Comparison of ENCODE assay signal across 11 cellular contexts in the genomic region with DNA sequence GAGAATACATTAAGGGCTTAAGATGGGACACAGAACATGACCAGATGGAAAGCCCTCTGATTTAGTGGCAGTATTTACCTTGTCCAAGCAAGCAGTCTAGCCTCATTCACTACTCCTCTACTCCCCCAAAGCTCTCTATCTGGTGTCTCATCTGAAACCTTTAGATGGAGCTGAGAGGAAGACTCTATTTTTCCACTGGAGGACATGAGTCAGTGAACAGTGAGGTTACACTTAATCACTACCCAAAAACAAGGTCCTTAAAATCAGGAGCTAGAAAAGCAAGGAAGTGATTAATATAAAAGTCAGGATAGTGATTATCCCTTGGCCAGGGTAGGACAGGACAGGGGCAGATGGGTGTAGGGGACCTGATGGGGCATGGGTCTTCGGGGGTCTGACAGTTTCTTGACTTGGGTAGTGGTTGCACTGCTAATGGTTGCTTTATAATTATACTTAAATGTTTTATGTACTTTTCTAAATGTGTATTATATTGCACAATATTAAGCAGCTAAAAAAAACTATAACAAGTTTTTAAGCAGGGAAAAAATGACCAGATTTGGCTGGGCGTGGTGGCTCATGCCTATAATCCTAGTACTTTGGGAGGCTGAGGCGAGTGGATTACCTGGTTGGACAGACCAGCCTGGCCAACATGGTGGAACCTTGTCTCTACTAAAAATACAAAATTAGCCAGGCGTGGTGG. TPM values are rescaled to one million over a fixed set of nuclear protein-coding genes. Genes with fewer than 3 reads are reported as not detected.
DNase-seq lines count a peak whose midpoint lies in the region; ATAC-seq, FAIRE-seq and TF ChIP-seq lines count a peak whose summit lies in the region.
"Had no signal": no experiment of that assay in that cellular context is flagged by ENCODE, and none has a peak within 500 bp of the region (broad histone marks: within the 10 kb centered on the region; RNA-seq: fewer than 3 reads in every experiment).

No MANE protein-coding gene starts in this region.

- TF ChIP-seq CTCF in endothelial cell of umbilical vein (IDR thresholded peaks at IDR 0.05; ENCODE audit: extremely low read depth in 1 of 2, insufficient read depth in 1 of 2, low read depth in 1 of 2, low read length in 2 of 2) (no peak), testis (IDR thresholded peaks at IDR 0.05) (no peak)

- no peaks in the 10 kb centered on the region for H3K27me3 Mint-ChIP-seq in T-cell

- DNase-seq in stimulated activated CD4-positive, alpha-beta T cell treated with anti-CD3 and anti-CD28 coated beads, Interleukin-2, amount 100 ng/mL, for 4 hours (ENCODE audit: low read depth) = peak; percentile 28
- DNase-seq in stimulated activated CD4-positive, alpha-beta T cell treated with anti-CD3 and anti-CD28 coated beads, Interleukin-4, amount 100 ng/mL, for 4 hours = no peak
- no peak for DNase-seq in T-cell
- DNase-seq in endothelial cell of umbilical vein (ENCODE audit: low read depth, low spot score) = peak; percentile 56
- peak; percentile 80 for DNase-seq in stromal cell of bone marrow (ENCODE audit: low read depth)
- no peak for DNase-seq in HPDE6-E6E7 (ENCODE audit: extremely low spot score)
- DNase-seq in testis = no peak
- no peak for DNase-seq in NCI-H187 (lab: John Stamatoyannopoulos, UW)
- DNase-seq: NCI-H1694, trophoblast cell had no signal

- H3K9me3 Mint-ChIP-seq in T-cell = no peaks in the 10 kb centered on the region
- H3K9me3 Mint-ChIP-seq: nephron had no signal

- dilution Hi-C loops in endothelial cell of umbilical vein (cut with MboI; ENCODE audit: extremely low pct_ligation_motif_present, low sequenced_read_pairs) = no loop called here

- no peaks in the 10 kb centered on the region for H3K27me3 ChIP-seq in endothelial cell of umbilical vein (ENCODE audit: control insufficient read depth in 2 of 2, insufficient read depth in 2 of 2, low read length in 2 of 2)
- no peaks in the 10 kb centered on the region for H3K27me3 ChIP-seq in testis

- CTCF ChIA-PET in T-cell (lab: Charles Lee) = interaction anchor here (0.6 to 2.4 kb wide), 5 partner anchors 9 to 68 kb away, joined by 3 to 8 read pairs (median 4); a partner anchor contains a TSS
- CTCF ChIA-PET in endothelial cell of umbilical vein (lab: Charles Lee) = interaction anchor here (1.1 to 1.5 kb wide), 3 partner anchors 22 to 61 kb away, joined by 3 to 4 read pairs (median 3); a partner anchor contains a TSS

- no peaks in the 10 kb centered on the region for H3K9me1 ChIP-seq in endothelial cell of umbilical vein (replicated peaks; ENCODE audit: control insufficient read depth, extremely low read depth, insufficient read depth, low read length)

- peaks cover 22% of the 10 kb centered on the region for H3K4me1 ChIP-seq in endothelial cell of umbilical vein (ENCODE audit: control insufficient read depth, extremely low read depth, insufficient read depth, low read length)
- no peaks in the 10 kb centered on the region for H3K4me1 ChIP-seq in testis

- H3K27ac Mint-ChIP-seq in T-cell = peak overlapping the region; percentile 76 to 78
- H3K27ac Mint-ChIP-seq: nephron had no signal

- H3K27ac ChIP-seq in endothelial cell of umbilical vein (ENCODE audit: insufficient read depth, low read depth, low read length) (no peak overlapping the region), testis (no peak overlapping the region)

- BruUV-seq in endothelial cell of umbilical vein (replicated peaks; lab: Mats Ljungman, UMichigan) = no TSS peak

- no peaks in the 10 kb centered on the region for H3K79me2 ChIP-seq in endothelial cell of umbilical vein (ENCODE audit: control insufficient read depth, insufficient read depth, low read length)

- POLR2A ChIA-PET in T-cell (lab: Charles Lee) (interaction anchor here (0.6 to 3.1 kb wide), 6 partner anchors 9 to 68 kb away, joined by 3 to 18 read pairs (median 5); a partner anchor contains a TSS), endothelial cell of umbilical vein (lab: Charles Lee) (no interaction called here)

- peaks cover 74% of the 10 kb centered on the region in 3 donors for H3K4me1 Mint-ChIP-seq in T-cell
- H3K4me1 Mint-ChIP-seq: nephron had no signal

- H3K36me3 ChIP-seq in endothelial cell of umbilical vein (ENCODE audit: control insufficient read depth in 2 of 2, extremely low read depth in 1 of 2, insufficient read depth in 2 of 2, low read length in 2 of 2) = no peaks in the 10 kb centered on the region
- H3K36me3 ChIP-seq in testis (ENCODE audit: low read depth, missing control alignments) = no peaks in the 10 kb centered on the region

- ATAC-seq in T-cell (replicated peaks in 1 of 4) = no peak

- WGBS in testis, 2 donors = 86 to 95% methylated on average over 4 of the region's 4 CpGs

- peak; percentile 24 for FAIRE-seq in endothelial cell of umbilical vein (lab: Jason Lieb, UNC)

- peak overlapping the region; percentile 22 for H3K4me2 ChIP-seq in endothelial cell of umbilical vein (ENCODE audit: insufficient read depth, low read length)

- intact Hi-C loops in endothelial cell of umbilical vein (cut with micrococcal nuclease) = no loop called here
- intact Hi-C loops in testis (cut with DNase I; ENCODE audit: low total_unique reads) = no loop called here

- no peak overlapping the region for H3K9ac ChIP-seq in endothelial cell of umbilical vein (replicated peaks; ENCODE audit: extremely low read depth, insufficient read depth, low read length)

- peaks cover 24% of the 10 kb centered on the region for H3K36me3 Mint-ChIP-seq in T-cell

- H3K9me3 ChIP-seq in endothelial cell of umbilical vein (replicated peaks; ENCODE audit: control insufficient read depth, insufficient read depth, low read length) (no peaks in the 10 kb centered on the region), testis (no peaks in the 10 kb centered on the region)

- no peak overlapping the region for H3K4me3 ChIP-seq in endothelial cell of umbilical vein (replicated peaks in 1 of 3; ENCODE audit: insufficient read depth in 1 of 3, low read depth in 1 of 3, low read length in 3 of 3)
- no peak overlapping the region for H3K4me3 ChIP-seq in testis

- peak overlapping the region; percentile 80 to 87 (median 86) for H3K4me3 Mint-ChIP-seq in T-cell
- H3K4me3 Mint-ChIP-seq: nephron had no signal

- H4K20me1 ChIP-seq in endothelial cell of umbilical vein (replicated peaks; ENCODE audit: control insufficient read depth, extremely low read depth, insufficient read depth, low read length) = no peaks in the 10 kb centered on the region

- H2AFZ ChIP-seq in endothelial cell of umbilical vein (ENCODE audit: low read depth, low read length) = peak overlapping the region; percentile 37

- TF ChIP-seq POLR2A in endothelial cell of umbilical vein (IDR thresholded peaks at IDR 0.05; ENCODE audit: low read depth, low read length) = no peak
- no peak for TF ChIP-seq POLR2A in testis (IDR thresholded peaks at IDR 0.05)

RNA-seq across cellular contexts. Expression of a gene that starts 3.0 kb away (rescaled TPM):
- total RNA-seq in T-cell (10 to 100 TPM; 25.6 to 45.9 (median 26.6) TPM), endothelial cell of umbilical vein (not detected in 2 replicates), testis (1 to 10 TPM in 1 of 2 donors, under 1 TPM in 1; 0.39 to 1.4 TPM)
- polyA plus RNA-seq in endothelial cell of umbilical vein (not detected in 2 replicates), testis (ENCODE audit: insufficient read depth, low read depth, low replicate concordance) (1.6 TPM)
- 0.05 and 0.08 TPM in 2 replicates for polyA plus RNA-seq in endothelial cell of umbilical vein (2011; cell fraction: cytosol; rRNA removed)
- 0.10 and 0.24 TPM in 2 replicates for polyA plus RNA-seq in endothelial cell of umbilical vein (2011; cell fraction: nucleus; rRNA removed)
- polyA plus RNA-seq in endothelial cell of umbilical vein (2012) = 3.7 and 6.4 TPM in 2 replicates
- 0.11 TPM in 1 of 2 replicates, not detected in the other for polyA minus RNA-seq in endothelial cell of umbilical vein
- not detected for polyA minus RNA-seq in endothelial cell of umbilical vein (2011; cell fraction: cytosol; rRNA and poly(A)+ RNA removed)
- polyA minus RNA-seq in endothelial cell of umbilical vein (2011; cell fraction: nucleus; rRNA and poly(A)+ RNA removed) = not detected in 2 replicates

RNA-seq across cellular contexts. Expression of a gene that starts 18.8 kb away (rescaled TPM):
- total RNA-seq in T-cell (1 to 10 TPM; 1.2 to 5.8 (median 1.7) TPM), endothelial cell of umbilical vein (0.29 and 1.3 TPM in 2 replicates), testis (under 1 TPM; 0.68 to 0.87 TPM)
- polyA plus RNA-seq in endothelial cell of umbilical vein (0.28 and 0.40 TPM in 2 replicates), testis (ENCODE audit: insufficient read depth, low read depth, low replicate concordance) (2.3 TPM)
- polyA plus RNA-seq in endothelial cell of umbilical vein (2011; cell fraction: cytosol; rRNA removed) = 0.06 and 0.15 TPM in 2 replicates
- polyA plus RNA-seq in endothelial cell of umbilical vein (2011; cell fraction: nucleus; rRNA removed) = 1.4 and 2.5 TPM in 2 replicates
- polyA plus RNA-seq in endothelial cell of umbilical vein (2012) = 0.05 TPM in 1 of 2 replicates, not detected in the other
- polyA minus RNA-seq in endothelial cell of umbilical vein = 0.22 and 0.32 TPM in 2 replicates
- not detected for polyA minus RNA-seq in endothelial cell of umbilical vein (2011; cell fraction: cytosol; rRNA and poly(A)+ RNA removed)
- 0.67 and 1.1 TPM in 2 replicates for polyA minus RNA-seq in endothelial cell of umbilical vein (2011; cell fraction: nucleus; rRNA and poly(A)+ RNA removed)

RNA-seq across cellular contexts. Expression of a gene that starts 36.1 kb away (rescaled TPM):
- total RNA-seq in T-cell (10 to 100 TPM; 57.8 to 66.4 (median 61.5) TPM), endothelial cell of umbilical vein (29.4 and 33.0 TPM in 2 replicates), testis (10 to 100 TPM; 23.4 to 49.6 TPM)
- polyA plus RNA-seq in endothelial cell of umbilical vein (15.4 and 21.9 TPM in 2 replicates), testis (ENCODE audit: insufficient read depth, low read depth, low replicate concordance) (28.2 TPM)
- 16.8 and 18.6 TPM in 2 replicates for polyA plus RNA-seq in endothelial cell of umbilical vein (2011; cell fraction: cytosol; rRNA removed)
- 74.4 and 112 TPM in 2 replicates for polyA plus RNA-seq in endothelial cell of umbilical vein (2011; cell fraction: nucleus; rRNA removed)
- 19.7 and 24.7 TPM in 2 replicates for polyA plus RNA-seq in endothelial cell of umbilical vein (2012)
- 28.1 and 34.1 TPM in 2 replicates for polyA minus RNA-seq in endothelial cell of umbilical vein
- polyA minus RNA-seq in endothelial cell of umbilical vein (2011; cell fraction: cytosol; rRNA and poly(A)+ RNA removed) = 10.9 TPM
- 37.7 and 42.9 TPM in 2 replicates for polyA minus RNA-seq in endothelial cell of umbilical vein (2011; cell fraction: nucleus; rRNA and poly(A)+ RNA removed)

RNA-seq across cellular contexts. Expression of a gene that starts 36.6 kb away (rescaled TPM):
- total RNA-seq in T-cell (1 to 10 TPM; 5.6 to 6.1 (median 5.9) TPM), endothelial cell of umbilical vein (10.7 and 10.8 TPM in 2 replicates), testis (1 to 10 TPM; 7.7 to 8.3 TPM)
- polyA plus RNA-seq in endothelial cell of umbilical vein (5.6 and 6.1 TPM in 2 replicates), testis (ENCODE audit: insufficient read depth, low read depth, low replicate concordance) (6.7 TPM)
- polyA plus RNA-seq in endothelial cell of umbilical vein (2011; cell fraction: cytosol; rRNA removed) = 5.2 and 6.4 TPM in 2 replicates
- polyA plus RNA-seq in endothelial cell of umbilical vein (2011; cell fraction: nucleus; rRNA removed) = 2.7 and 2.8 TPM in 2 replicates
- 5.6 and 9.1 TPM in 2 replicates for polyA plus RNA-seq in endothelial cell of umbilical vein (2012)
- polyA minus RNA-seq in endothelial cell of umbilical vein = 3.9 and 5.3 TPM in 2 replicates
- 9.9 TPM for polyA minus RNA-seq in endothelial cell of umbilical vein (2011; cell fraction: cytosol; rRNA and poly(A)+ RNA removed)
- polyA minus RNA-seq in endothelial cell of umbilical vein (2011; cell fraction: nucleus; rRNA and poly(A)+ RNA removed) = 2.0 and 2.2 TPM in 2 replicates

RNA-seq across cellular contexts. Expression of a gene that starts 56.3 kb away (rescaled TPM):
- total RNA-seq in T-cell (10 to 100 TPM; 43.9 to 49.9 (median 45.1) TPM), endothelial cell of umbilical vein (10.8 and 13.4 TPM in 2 replicates), testis (10 to 100 TPM; 28.5 to 32.5 TPM)
- polyA plus RNA-seq in endothelial cell of umbilical vein (3.5 and 4.0 TPM in 2 replicates), testis (ENCODE audit: insufficient read depth, low read depth, low replicate concordance) (27.5 TPM)
- polyA plus RNA-seq in endothelial cell of umbilical vein (2011; cell fraction: cytosol; rRNA removed) = 3.9 and 4.3 TPM in 2 replicates
- polyA plus RNA-seq in endothelial cell of umbilical vein (2011; cell fraction: nucleus; rRNA removed) = 8.4 and 10.5 TPM in 2 replicates
- 6.1 and 7.7 TPM in 2 replicates for polyA plus RNA-seq in endothelial cell of umbilical vein (2012)
- 10.4 and 15.9 TPM in 2 replicates for polyA minus RNA-seq in endothelial cell of umbilical vein
- 12.6 TPM for polyA minus RNA-seq in endothelial cell of umbilical vein (2011; cell fraction: cytosol; rRNA and poly(A)+ RNA removed)
- 12.1 and 15.1 TPM in 2 replicates for polyA minus RNA-seq in endothelial cell of umbilical vein (2011; cell fraction: nucleus; rRNA and poly(A)+ RNA removed)

Comparison
In these comparisons a context has a peak if more than half of its experiments do, and no peak if none do; other contexts are left out.
1. DNase-seq: peak in stimulated activated CD4-positive, alpha-beta T cell treated with anti-CD3 and anti-CD28 coated beads, Interleukin-2, amount 100 ng/mL, for 4 hours (single experiment), endothelial cell of umbilical vein (single experiment) and stromal cell of bone marrow (single experiment); none in stimulated activated CD4-positive, alpha-beta T cell treated with anti-CD3 and anti-CD28 coated beads, Interleukin-4, amount 100 ng/mL, for 4 hours (0 of 2), T-cell (0 of 34), HPDE6-E6E7 (single experiment), testis (single experiment) and NCI-H187 (0 of 2).
2. RNA of a gene that starts 3.0 kb away (total RNA-seq): 25.6 to 45.9 TPM in T-cell; 0.39 to 1.4 TPM in testis and not detected in endothelial cell of umbilical vein; every median in the first group is over 10 times any median in the second.